ENCODE assay signal across 16 cellular contexts in the genomic region with DNA sequence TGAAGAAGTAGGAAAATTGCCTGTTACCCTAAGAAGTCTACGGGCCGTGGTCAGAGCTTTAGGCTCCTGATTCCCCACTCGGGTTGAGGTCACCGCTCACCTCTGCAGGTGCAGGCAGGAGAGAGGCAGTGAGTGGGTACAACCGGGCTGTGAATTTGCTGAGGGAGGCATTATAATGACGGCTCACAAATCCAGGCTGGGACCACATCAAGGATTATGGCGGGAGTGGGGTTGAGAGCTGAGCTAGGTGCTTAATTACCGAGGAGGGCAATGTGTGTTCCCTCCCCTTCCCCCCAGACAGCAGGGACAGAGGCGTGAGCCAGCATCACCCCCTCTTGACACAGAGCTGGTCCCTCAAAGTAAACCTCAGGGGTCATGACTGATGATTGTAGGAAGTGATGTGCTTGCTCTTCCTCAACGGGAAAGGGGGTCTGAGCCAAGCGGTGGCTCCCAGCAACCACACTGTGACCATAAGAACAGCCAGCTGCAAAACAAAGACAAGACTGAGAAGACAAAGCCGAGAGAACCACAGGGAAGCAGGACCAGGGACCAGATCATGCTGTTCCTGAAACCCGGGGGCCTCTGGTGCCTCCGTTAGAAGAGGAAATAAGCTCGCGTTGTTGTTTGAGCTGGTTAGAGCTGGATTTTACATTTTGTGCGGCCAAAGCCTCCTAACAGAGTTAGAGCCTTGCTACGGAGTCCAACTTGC.
DNase-seq lines count a peak whose midpoint lies in the region; ATAC-seq, FAIRE-seq and TF ChIP-seq lines count a peak whose summit lies in the region.
"Had no signal": no experiment of that assay in that cellular context is flagged by ENCODE, and none has a peak within 500 bp of the region (broad histone marks: within the 10 kb centered on the region; RNA-seq: fewer than 3 reads in every experiment).

No MANE protein-coding gene starts in this region.

- H3K9me2 ChIP-seq in GM23338 (ENCODE audit: insufficient read depth), result no peaks in the 10 kb centered on the region
- no peaks in the 10 kb centered on the region for H3K9me2 ChIP-seq in OCI-LY7 (ENCODE audit: insufficient read depth, low read length)

- H3K36me3 Mint-ChIP-seq in GM23338 (ENCODE audit: low read depth), result no peaks in the 10 kb centered on the region
- H3K36me3 Mint-ChIP-seq: CD14-positive monocyte; CD8-positive, alpha-beta memory T cell had no signal

- 76% methylated on average over 18 of the region's 18 CpGs; no CpG with 5 or more reads in 1 of the 2 experiments for WGBS in H1 (ENCODE audit: extremely low coverage in 1 of 2, insufficient coverage in 1 of 2, insufficient read length in 1 of 2, insufficient replicate concordance in 2 of 2, low coverage in 1 of 2, low lambda C conversion rate in 2 of 2, missing lambda C conversion rate in 1 of 2), 2 experiments

- TF ChIP-seq CTCF in GM23338 (conservative IDR thresholded peaks at IDR 0.05; ENCODE audit: low read depth in 2 of 2) (no peak), H1 (IDR thresholded peaks at IDR 0.05; ENCODE audit: control extremely low read depth in 1 of 3, insufficient read depth in 1 of 3, low read depth in 1 of 3, low read length in 3 of 3) (no peak), osteoblast (IDR thresholded peaks at IDR 0.05; ENCODE audit: extremely low read depth, low read depth, low read length) (no peak), OCI-LY7 (conservative IDR thresholded peaks at IDR 0.05; ENCODE audit: low read length) (no peak)

- DNase-seq in GM23338 (ENCODE audit: low spot score), result no peak
- DNase-seq in RPMI8226, result peak; percentile 31
- no peak for DNase-seq in H1 (ENCODE audit: low read depth in 1 of 2, low spot score in 2 of 2)
- peak; percentile 62 for DNase-seq in osteoblast (ENCODE audit: insufficient read length, low spot score, missing footprints)
- no peak for DNase-seq in OCI-LY7 (ENCODE audit: low spot score)
- DNase-seq in left colon, result no peak
- DNase-seq: Caco-2; CD8-positive, alpha-beta memory T cell; GOT3; Karpas-422 had no signal

- H3K4me3 Mint-ChIP-seq in GM23338, result no peak overlapping the region
- H3K4me3 Mint-ChIP-seq: CD14-positive monocyte; CD8-positive, alpha-beta memory T cell had no signal

- no peak overlapping the region for H2BK15ac ChIP-seq in H1 (ENCODE audit: low read length)

- no peaks in the 10 kb centered on the region for H3K23me2 ChIP-seq in H1 (ENCODE audit: low read depth, low read length)

- FAIRE-seq in H1 (lab: Jason Lieb, UNC), result no peak
- FAIRE-seq: A204.1, GM12878, GM18507 had no signal

- CTCF ChIA-PET in H1 (lab: Charles Lee; ENCODE audit: partially characterized antibody) (interaction anchor here (0.8 to 3.2 kb wide), 7 partner anchors 13 to 468 kb away, joined by 3 to 7 read pairs (median 3); no protein-coding TSS in a partner anchor), OCI-LY7 (lab: Charles Lee; ENCODE audit: unreplicated experiment) (interaction anchor here (0.6 kb wide), 1 partner anchor 387 kb away, joined by 3 read pairs; no protein-coding TSS in a partner anchor)

- H3K9me3 ChIP-seq in H1 (ENCODE audit: insufficient read depth in 2 of 2, low read depth in 1 of 2, low read length in 1 of 2) (no peaks in the 10 kb centered on the region), osteoblast (ENCODE audit: low read depth, low read length) (no peaks in the 10 kb centered on the region), OCI-LY7 (ENCODE audit: low read length) (no peaks in the 10 kb centered on the region)
- H3K9me3 ChIP-seq: Caco-2 had no signal

- H3K27me3 ChIP-seq in GM23338 (ENCODE audit: insufficient read depth) (no peaks in the 10 kb centered on the region), H1 (replicated peaks in 1 of 4; ENCODE audit: control insufficient read depth in 3 of 4, extremely low read depth in 1 of 4, insufficient read depth in 3 of 4, low read length in 3 of 4) (no peaks in the 10 kb centered on the region), osteoblast (ENCODE audit: insufficient read depth, low read length) (no peaks in the 10 kb centered on the region)

- no peak overlapping the region for H2AK5ac ChIP-seq in H1 (ENCODE audit: low read depth, low read length)

- no peaks in the 10 kb centered on the region for H3K9me3 Mint-ChIP-seq in GM23338

- H3K4me2 ChIP-seq in GM23338 (no peak overlapping the region), H1 (ENCODE audit: insufficient read depth in 1 of 2, low read depth in 2 of 2, low read length in 2 of 2) (peak overlapping the region; percentile 26 to 30; a peak in 1 of 4 replicates), osteoblast (ENCODE audit: insufficient read depth, low read length) (no peak overlapping the region), OCI-LY7 (ENCODE audit: low read length) (no peak overlapping the region)

- ATAC-seq in GM23338 (peak; percentile 75), left colon (no peak), HG02763 (IDR thresholded peaks at IDR 0.05; ENCODE audit: unreplicated experiment) (no peak)
- ATAC-seq: GM12878, HCT116 had no signal

- TF ChIP-seq RAD21 in H1 (IDR thresholded peaks at IDR 0.05 in 1 of 2, conservative IDR thresholded peaks at IDR 0.05 in 1 of 2; ENCODE audit: low read depth in 2 of 2, low read length in 2 of 2), result no peak; a peak in 1 of 4 replicates

- H2BK20ac ChIP-seq in H1 (ENCODE audit: low read length), result no peak overlapping the region

- intact Hi-C loops in OCI-LY7 (cut with micrococcal nuclease; ENCODE audit: unreplicated experiment), result no loop called here
- intact Hi-C loops in left colon (cut with DNase I, micrococcal nuclease), result no loop called here

- no peaks in the 10 kb centered on the region for H3F3A ChIP-seq in GM23338 (replicated peaks; ENCODE audit: low read depth)

- no peak overlapping the region for H4K91ac ChIP-seq in H1 (replicated peaks; ENCODE audit: insufficient read length, low read length)

- H4K5ac ChIP-seq in H1 (ENCODE audit: insufficient read length, low read depth, low read length), result no peak overlapping the region

- H3K27ac ChIP-seq in GM23338 (ENCODE audit: low read depth) (no peak overlapping the region), H1 (ENCODE audit: low read depth, low read length) (no peak overlapping the region), osteoblast (ENCODE audit: low read depth, low read length) (no peak overlapping the region), OCI-LY7 (ENCODE audit: low read depth, low read length, poor library complexity, severe bottlenecking) (no peak overlapping the region)

- no peak overlapping the region; a peak in 1 of 7 replicates for H3K9ac ChIP-seq in H1 (replicated peaks in 1 of 4; ENCODE audit: extremely low read depth in 1 of 4, low read depth in 3 of 4, low read length in 3 of 4)

- H4K20me1 ChIP-seq in GM23338 (replicated peaks; ENCODE audit: insufficient read depth) (no peaks in the 10 kb centered on the region), H1 (replicated peaks in 1 of 2; ENCODE audit: control insufficient read depth in 1 of 2, insufficient read depth in 2 of 2, low read length in 2 of 2) (peaks cover 0 to 5% of the 10 kb centered on the region in 2 experiments), osteoblast (ENCODE audit: insufficient read depth, low read length) (no peaks in the 10 kb centered on the region), OCI-LY7 (ENCODE audit: insufficient read depth, low read length) (no peaks in the 10 kb centered on the region)

- no peak for TF ChIP-seq POLR2A in H1 (IDR thresholded peaks at IDR 0.05; ENCODE audit: control extremely low read depth in 1 of 2, low read depth in 2 of 2, low read length in 2 of 2)

- H3K36me3 ChIP-seq in GM23338 (ENCODE audit: insufficient read depth) (no peaks in the 10 kb centered on the region), H1 (ENCODE audit: control insufficient read depth in 2 of 4, insufficient read depth in 4 of 4, low read length in 3 of 4) (no peaks in the 10 kb centered on the region), osteoblast (ENCODE audit: insufficient read depth, low read length) (no peaks in the 10 kb centered on the region), OCI-LY7 (ENCODE audit: insufficient read depth, low read length) (no peaks in the 10 kb centered on the region)

- H3K4me1 ChIP-seq in GM23338 (ENCODE audit: insufficient read depth) (no peaks in the 10 kb centered on the region), H1 (replicated peaks in 1 of 4; ENCODE audit: control insufficient read depth in 3 of 4, insufficient read depth in 4 of 4, low read length in 3 of 4) (peaks cover 0 to 10% (median 3%) of the 10 kb centered on the region in 4 experiments; a peak in 6 of 7 replicates), osteoblast (ENCODE audit: insufficient read depth, low read length) (no peaks in the 10 kb centered on the region), OCI-LY7 (ENCODE audit: insufficient read depth, low read length, poor library complexity, severe bottlenecking) (no peaks in the 10 kb centered on the region)
- H3K4me1 ChIP-seq: Caco-2 had no signal

- H2BK12ac ChIP-seq in H1 (ENCODE audit: low read depth, low read length), result no peak overlapping the region

- H2AFZ ChIP-seq in GM23338 (no peak overlapping the region), H1 (ENCODE audit: low read length) (no peak overlapping the region), osteoblast (ENCODE audit: low read length) (no peak overlapping the region), OCI-LY7 (ENCODE audit: low read length) (no peak overlapping the region)

- H3K79me2 ChIP-seq in GM23338 (replicated peaks; ENCODE audit: insufficient read depth), result no peaks in the 10 kb centered on the region
- no peaks in the 10 kb centered on the region for H3K79me2 ChIP-seq in H1 (ENCODE audit: control insufficient read depth in 1 of 2, insufficient read depth in 2 of 2, low read length in 2 of 2)
- H3K79me2 ChIP-seq in osteoblast (ENCODE audit: insufficient read depth, low read length), result no peaks in the 10 kb centered on the region
- no peaks in the 10 kb centered on the region for H3K79me2 ChIP-seq in OCI-LY7 (ENCODE audit: insufficient read depth, low read depth, low read length)

- no peak overlapping the region for H4K8ac ChIP-seq in H1 (ENCODE audit: extremely low read depth, insufficient read depth, low read length)

- 0 out of 2 replicates have a peak overlapping the region, but pooled peaks have one; percentile 31 for H2BK5ac ChIP-seq in H1 (ENCODE audit: low read depth, low read length)

- no peak overlapping the region for H3K27ac Mint-ChIP-seq in GM23338
- H3K27ac Mint-ChIP-seq: CD8-positive, alpha-beta memory T cell had no signal

- peaks cover 3% of the 10 kb centered on the region for H3K27me3 Mint-ChIP-seq in GM23338 (ENCODE audit: insufficient read depth, low read depth, poor library complexity)

- H2BK120ac ChIP-seq in H1 (replicated peaks; ENCODE audit: low read depth, low read length), result no peak overlapping the region

- H3K4me1 Mint-ChIP-seq in GM23338, result peaks cover 17% of the 10 kb centered on the region
- H3K4me1 Mint-ChIP-seq: CD14-positive monocyte; CD8-positive, alpha-beta memory T cell had no signal

- no peak overlapping the region for H3K4me3 ChIP-seq in GM23338
- H3K4me3 ChIP-seq in H1 (ENCODE audit: extremely low read depth in 1 of 4, insufficient read depth in 2 of 4, low read depth in 3 of 4, low read length in 4 of 4), result no peak overlapping the region
- no peak overlapping the region for H3K4me3 ChIP-seq in osteoblast (ENCODE audit: insufficient read depth, low read length)
- H3K4me3 ChIP-seq in OCI-LY7 (ENCODE audit: low read depth, low read length, poor library complexity, severe bottlenecking), result no peak overlapping the region
- H3K4me3 ChIP-seq: GM12878 had no signal

- no peak overlapping the region for H3K56ac ChIP-seq in H1 (replicated peaks; ENCODE audit: insufficient read length, low read depth, low read length)

- H3K18ac ChIP-seq in H1 (ENCODE audit: extremely low read depth, low read length), result no peak overlapping the region

- H3K14ac ChIP-seq in H1 (ENCODE audit: insufficient read length), result no peak overlapping the region

- POLR2A ChIA-PET in H1 (lab: Charles Lee; ENCODE audit: partially characterized antibody), result no interaction called here
- POLR2A ChIA-PET in OCI-LY7 (lab: Charles Lee), result no interaction called here

- BruUV-seq in OCI-LY7 (replicated peaks; lab: Mats Ljungman, UMichigan), result no TSS peak

- H3K4ac ChIP-seq in H1 (replicated peaks; ENCODE audit: insufficient read length, low read depth, low read length), result no peak overlapping the region

- TF ChIP-seq EP300 in H1 (IDR thresholded peaks at IDR 0.05; ENCODE audit: borderline replicate concordance in 1 of 2, low read depth in 2 of 2, low read length in 2 of 2), result no peak

- no peak overlapping the region for H3K23ac ChIP-seq in H1 (ENCODE audit: insufficient read length)

- H3K79me1 ChIP-seq in H1 (ENCODE audit: low read depth, low read length), result no peaks in the 10 kb centered on the region

Comparison
In these comparisons a context has a peak if more than half of its experiments do, and no peak if none do; other contexts are left out.
1. DNase-seq: peak in RPMI8226 (single experiment) and osteoblast (single experiment); none in GM23338 (single experiment), H1 (0 of 2), OCI-LY7 (single experiment) and left colon (0 of 2).
2. H3K4me2 ChIP-seq: peak in H1 (2 of 2); none in GM23338 (single experiment), osteoblast (single experiment) and OCI-LY7 (single experiment).